In the genomic region with DNA sequence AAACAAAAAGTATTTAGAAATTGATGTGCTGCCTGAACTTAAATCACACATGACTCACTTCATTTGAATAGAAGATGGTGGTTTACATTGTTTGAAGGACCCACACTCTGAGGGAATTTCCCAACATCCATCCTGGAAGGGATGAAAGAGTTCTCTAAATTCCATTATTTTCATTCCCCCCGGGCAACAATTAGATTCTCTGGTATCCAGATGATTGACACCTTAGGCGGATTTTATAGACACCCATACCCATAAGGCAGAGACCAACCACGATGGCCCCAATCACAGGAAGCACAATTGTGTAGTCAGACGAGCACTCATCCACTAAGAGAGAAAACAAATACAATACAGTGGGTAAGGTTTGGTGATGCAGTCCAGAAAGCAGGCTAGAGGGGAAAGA, we compare ENCODE assay signal across 1 cellular context.
TF ChIP-seq lines count a peak whose summit lies in the region.

No MANE protein-coding gene starts in this region.

TF ChIP-seq in endothelial cell of umbilical vein, 7 proteins besides CTCF, POLR2A, EP300 and RAD21:
- TF ChIP-seq FOS (IDR thresholded peaks at IDR 0.05; ENCODE audit: borderline replicate concordance, insufficient read depth, low read length) (peak; percentile 22), EZH2 (IDR thresholded peaks at IDR 0.05; ENCODE audit: borderline replicate concordance, low read depth, low read length, severe bottlenecking) (no peak)
